14 cellular contexts compared by ENCODE assay signal in the genomic region with DNA sequence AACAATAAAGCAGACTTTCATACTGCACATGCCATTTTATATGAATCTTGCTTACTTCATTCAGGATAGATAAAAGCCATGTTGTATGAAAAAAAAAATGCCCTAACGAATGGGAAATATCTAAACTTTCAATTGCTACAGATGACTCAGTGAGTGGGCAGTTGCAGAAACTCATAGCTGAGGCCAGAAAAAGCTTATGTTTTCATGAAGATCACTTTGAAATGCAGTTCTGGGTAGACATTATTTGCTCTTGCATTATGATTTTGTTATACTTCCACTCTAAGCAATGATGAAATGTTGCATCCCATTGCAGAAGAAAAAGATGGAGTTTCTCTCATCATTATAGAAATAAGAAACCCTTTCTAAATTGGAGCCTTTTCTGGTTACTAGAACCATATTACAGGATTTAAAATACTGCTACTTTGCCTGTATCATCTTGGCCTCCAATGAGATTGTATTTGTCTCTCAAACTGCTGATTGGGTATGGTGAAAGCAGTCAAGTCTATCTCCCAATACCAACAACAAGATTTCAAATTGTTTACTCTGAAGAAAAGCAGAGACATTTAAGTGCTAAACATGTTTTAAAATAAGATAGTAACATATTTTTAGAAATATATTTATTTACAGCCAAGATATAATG. TPM values are rescaled to one million over a fixed set of nuclear protein-coding genes. Genes with fewer than 3 reads are reported as not detected.
DNase-seq lines count a peak whose midpoint lies in the region; ATAC-seq and TF ChIP-seq lines count a peak whose summit lies in the region.
"Had no signal": no experiment of that assay in that cellular context is flagged by ENCODE, and none has a peak within 500 bp of the region (broad histone marks: within the 10 kb centered on the region; RNA-seq: fewer than 3 reads in every experiment).

No MANE protein-coding gene starts in this region.

- peak; percentile 19 for DNase-seq in activated CD4-positive, alpha-beta T cell treated with anti-CD3 and anti-CD28 coated beads for 36 hours
- no peak for DNase-seq in activated CD4-positive, alpha-beta T cell treated with anti-CD3 and anti-CD28 coated beads, Interleukin-2, amount 50 U/mL, for 1 hour
- DNase-seq in OCI-M1 (lab: John Stamatoyannopoulos, UW) (peak; percentile 63), dermis blood vessel endothelial cell (peak; percentile 41), GOT3 (lab: John Stamatoyannopoulos, UW) (no peak), HEK293T (ENCODE audit: extremely low spot score) (no peak), endothelial cell (ENCODE audit: low spot score) (no peak)
- no peak for DNase-seq in stimulated activated effector memory CD8-positive, alpha-beta T cell treated with anti-CD3 and anti-CD28 coated beads, Interleukin-12 subunit alpha, Interleukin-12 subunit beta, amount 100 ng/mL, for 72 hours (ENCODE audit: low spot score in 2 of 2)
- DNase-seq: lower lobe of right lung, NCI-H1092 treated with DMSO at 0.1 percent for 48 hours, NCI-H748 treated with DMSO at 0.1 percent for 48 hours, posterior cingulate gyrus, T-helper 2 cell, transverse colon had no signal

- no peak overlapping the region for H3K4me3 Mint-ChIP-seq in activated CD4-positive, alpha-beta T cell treated with anti-CD3 and anti-CD28 coated beads for 36 hours
- no peak overlapping the region for H3K4me3 Mint-ChIP-seq in stimulated activated effector memory CD8-positive, alpha-beta T cell treated with anti-CD3 and anti-CD28 coated beads, Interleukin-12 subunit alpha, Interleukin-12 subunit beta, amount 100 ng/mL, for 72 hours
- H3K4me3 Mint-ChIP-seq in endothelial cell (ENCODE audit: unreplicated experiment), result no peak overlapping the region

- peaks cover 20% of the 10 kb centered on the region for H3K9me3 Mint-ChIP-seq in activated CD4-positive, alpha-beta T cell treated with anti-CD3 and anti-CD28 coated beads for 36 hours (ENCODE audit: low read depth)
- H3K9me3 Mint-ChIP-seq in stimulated activated effector memory CD8-positive, alpha-beta T cell treated with anti-CD3 and anti-CD28 coated beads, Interleukin-12 subunit alpha, Interleukin-12 subunit beta, amount 100 ng/mL, for 72 hours, result peaks cover 18% of the 10 kb centered on the region
- no peaks in the 10 kb centered on the region for H3K9me3 Mint-ChIP-seq in endothelial cell (ENCODE audit: unreplicated experiment)

- H3K27ac Mint-ChIP-seq in activated CD4-positive, alpha-beta T cell treated with anti-CD3 and anti-CD28 coated beads for 36 hours, result peak overlapping the region; percentile 78
- H3K27ac Mint-ChIP-seq in stimulated activated effector memory CD8-positive, alpha-beta T cell treated with anti-CD3 and anti-CD28 coated beads, Interleukin-12 subunit alpha, Interleukin-12 subunit beta, amount 100 ng/mL, for 72 hours, result no peak overlapping the region
- H3K27ac Mint-ChIP-seq in endothelial cell (ENCODE audit: unreplicated experiment), result no peak overlapping the region

- peaks cover 17% of the 10 kb centered on the region for H3K36me3 Mint-ChIP-seq in activated CD4-positive, alpha-beta T cell treated with anti-CD3 and anti-CD28 coated beads for 36 hours (ENCODE audit: low read depth)
- no peaks in the 10 kb centered on the region for H3K36me3 Mint-ChIP-seq in stimulated activated effector memory CD8-positive, alpha-beta T cell treated with anti-CD3 and anti-CD28 coated beads, Interleukin-12 subunit alpha, Interleukin-12 subunit beta, amount 100 ng/mL, for 72 hours
- H3K36me3 Mint-ChIP-seq in endothelial cell (ENCODE audit: low read depth, unreplicated experiment), result peaks cover 20% of the 10 kb centered on the region

- POLR2A ChIA-PET in activated CD4-positive, alpha-beta T cell treated with anti-CD3 and anti-CD28 coated beads for 36 hours (lab: Charles Lee), result interaction anchor here (0.6 to 0.7 kb wide), 3 partner anchors 9 to 1209 kb away, joined by 3 to 7 read pairs (median 3); no protein-coding TSS in a partner anchor
- POLR2A ChIA-PET in HEK293T (lab: Yijun Ruan, JAX), result no interaction called here

- ATAC-seq in activated CD4-positive, alpha-beta T cell treated with anti-CD3 and anti-CD28 coated beads for 36 hours, result peak; percentile 82
- ATAC-seq in stimulated activated effector memory CD8-positive, alpha-beta T cell treated with anti-CD3 and anti-CD28 coated beads, Interleukin-12 subunit alpha, Interleukin-12 subunit beta, amount 100 ng/mL, for 72 hours, result peak; percentile 65
- ATAC-seq: lower lobe of right lung had no signal

- intact Hi-C loops in activated CD4-positive, alpha-beta T cell treated with anti-CD3 and anti-CD28 coated beads for 36 hours (cut with DNase I, micrococcal nuclease), result loop anchor here in 1 of 2 experiments (2.0 kb wide), 1 partner anchor 18 kb away; a partner anchor contains a TSS

- H3K27me3 Mint-ChIP-seq in activated CD4-positive, alpha-beta T cell treated with anti-CD3 and anti-CD28 coated beads for 36 hours, result no peaks in the 10 kb centered on the region
- no peaks in the 10 kb centered on the region for H3K27me3 Mint-ChIP-seq in endothelial cell (ENCODE audit: unreplicated experiment)

- peaks cover 34% of the 10 kb centered on the region for H3K4me1 Mint-ChIP-seq in activated CD4-positive, alpha-beta T cell treated with anti-CD3 and anti-CD28 coated beads for 36 hours
- peaks cover 31% of the 10 kb centered on the region for H3K4me1 Mint-ChIP-seq in stimulated activated effector memory CD8-positive, alpha-beta T cell treated with anti-CD3 and anti-CD28 coated beads, Interleukin-12 subunit alpha, Interleukin-12 subunit beta, amount 100 ng/mL, for 72 hours
- H3K4me1 Mint-ChIP-seq in endothelial cell (ENCODE audit: unreplicated experiment), result peaks cover 11% of the 10 kb centered on the region

- CTCF ChIA-PET in activated CD4-positive, alpha-beta T cell treated with anti-CD3 and anti-CD28 coated beads for 36 hours (lab: Charles Lee), result no interaction called here
- CTCF ChIA-PET in HEK293T (lab: Yijun Ruan, JAX), result no interaction called here

- no peak for TF ChIP-seq CTCF in endothelial cell (IDR thresholded peaks at IDR 0.05; ENCODE audit: unreplicated experiment)

TF ChIP-seq in HEK293T, 16 proteins besides CTCF, POLR2A, EP300 and RAD21:
- no peak for TF ChIP-seq HDGF (IDR thresholded peaks at IDR 0.05; ENCODE audit: borderline replicate concordance)
- no peak for TF ChIP-seq ELF4 (IDR thresholded peaks at IDR 0.05)
- TF ChIP-seq, protein P1, sequence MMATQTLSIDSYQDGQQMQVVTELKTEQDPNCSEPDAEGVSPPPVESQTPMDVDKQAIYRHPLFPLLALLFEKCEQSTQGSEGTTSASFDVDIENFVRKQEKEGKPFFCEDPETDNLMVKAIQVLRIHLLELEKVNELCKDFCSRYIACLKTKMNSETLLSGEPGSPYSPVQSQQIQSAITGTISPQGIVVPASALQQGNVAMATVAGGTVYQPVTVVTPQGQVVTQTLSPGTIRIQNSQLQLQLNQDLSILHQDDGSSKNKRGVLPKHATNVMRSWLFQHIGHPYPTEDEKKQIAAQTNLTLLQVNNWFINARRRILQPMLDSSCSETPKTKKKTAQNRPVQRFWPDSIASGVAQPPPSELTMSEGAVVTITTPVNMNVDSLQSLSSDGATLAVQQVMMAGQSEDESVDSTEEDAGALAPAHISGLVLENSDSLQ (IDR thresholded peaks at IDR 0.05), result no peak
- TF ChIP-seq LEF1 (IDR thresholded peaks at IDR 0.05; ENCODE audit: borderline replicate concordance), result no peak
- TF ChIP-seq SP1 (IDR thresholded peaks at IDR 0.05), result no peak
- TF ChIP-seq CTBP1 (IDR thresholded peaks at IDR 0.05; ENCODE audit: borderline replicate concordance), result no peak
- no peak for TF ChIP-seq SUZ12 (IDR thresholded peaks at IDR 0.05)
- no peak for TF ChIP-seq ARNT (IDR thresholded peaks at IDR 0.05)
- no peak for TF ChIP-seq L3MBTL2 (conservative IDR thresholded peaks at IDR 0.05)
- TF ChIP-seq NFRKB (IDR thresholded peaks at IDR 0.05), result no peak
- TF ChIP-seq ZNF384 (IDR thresholded peaks at IDR 0.05), result no peak
- TF ChIP-seq FOXM1 (IDR thresholded peaks at IDR 0.05; ENCODE audit: borderline replicate concordance), result no peak
- TF ChIP-seq FOXK2 (IDR thresholded peaks at IDR 0.05), result no peak
- TF ChIP-seq FOXA1 (IDR thresholded peaks at IDR 0.05), result no peak
- TF ChIP-seq TARDBP (IDR thresholded peaks at IDR 0.05), result no peak
- TF ChIP-seq BHLHE40 (IDR thresholded peaks at IDR 0.05; ENCODE audit: borderline replicate concordance), result no peak

RNA-seq across cellular contexts. Expression of a gene that starts 17.0 kb away (rescaled TPM):
- total RNA-seq in activated CD4-positive, alpha-beta T cell treated with anti-CD3 and anti-CD28 coated beads for 36 hours, result 10 to 100 TPM; 26.5 to 27.0 TPM
- total RNA-seq in dermis blood vessel endothelial cell (69.3 and 105 TPM in 2 replicates), endothelial cell (ENCODE audit: unreplicated experiment) (289 TPM)

RNA-seq across cellular contexts. Expression of a gene that starts 17.8 kb away (rescaled TPM):
- total RNA-seq in activated CD4-positive, alpha-beta T cell treated with anti-CD3 and anti-CD28 coated beads for 36 hours, result 10 to 100 TPM; 45.9 to 59.1 TPM
- total RNA-seq in dermis blood vessel endothelial cell (34.0 and 49.0 TPM in 2 replicates), endothelial cell (ENCODE audit: unreplicated experiment) (111 TPM)

Comparison
In these comparisons a context has a peak if more than half of its experiments do, and no peak if none do; other contexts are left out.
1. DNase-seq: peak in activated CD4-positive, alpha-beta T cell treated with anti-CD3 and anti-CD28 coated beads for 36 hours (single experiment), OCI-M1 (single experiment) and dermis blood vessel endothelial cell (single experiment); none in activated CD4-positive, alpha-beta T cell treated with anti-CD3 and anti-CD28 coated beads, Interleukin-2, amount 50 U/mL, for 1 hour (single experiment), stimulated activated effector memory CD8-positive, alpha-beta T cell treated with anti-CD3 and anti-CD28 coated beads, Interleukin-12 subunit alpha, Interleukin-12 subunit beta, amount 100 ng/mL, for 72 hours (0 of 2), GOT3 (single experiment), HEK293T (single experiment) and endothelial cell (single experiment).